14 cellular contexts compared by ENCODE assay signal in genomic region chr14:99427632-99428315, GRCh38. TPM values are rescaled to one million over a fixed set of nuclear protein-coding genes. Genes with fewer than 3 reads are reported as not detected.
DNase-seq lines count a peak whose midpoint lies in the region; ATAC-seq and TF ChIP-seq lines count a peak whose summit lies in the region.
"Had no signal": no experiment of that assay in that cellular context is flagged by ENCODE, and none has a peak within 500 bp of the region (broad histone marks: within the 10 kb centered on the region; RNA-seq: fewer than 3 reads in every experiment).

No MANE protein-coding gene starts in this region.

- TF ChIP-seq CTCF in IMR-90 (conservative IDR thresholded peaks at IDR 0.05; ENCODE audit: low read depth, low read length) (no peak), cardiac fibroblast (IDR thresholded peaks at IDR 0.05; ENCODE audit: low read depth, low read length) (no peak)

- intact Hi-C loops in IMR-90 (cut with micrococcal nuclease), result no loop called here

- no peak overlapping the region for H3K18ac ChIP-seq in IMR-90 (ENCODE audit: low read depth, low read length)

- no peaks in the 10 kb centered on the region; the same call in 1 of the 2 replicates for H3K9me1 ChIP-seq in IMR-90 (ENCODE audit: insufficient read depth, low read length)

- no peak overlapping the region for H2AK5ac ChIP-seq in IMR-90 (ENCODE audit: low read depth, low read length)

- peak; percentile 68 for ATAC-seq in IMR-90 (ENCODE audit: low read depth)
- ATAC-seq in GM18498 (IDR thresholded peaks at IDR 0.05; ENCODE audit: unreplicated experiment), result no peak
- no peak for ATAC-seq in GM18867 (IDR thresholded peaks at IDR 0.05; ENCODE audit: unreplicated experiment)
- ATAC-seq: stimulated activated memory B cell treated with anti-CD40 and anti-IgM and Interleukin-4, amounts not matched to agents 10 μg/mL and 1 μg/mL and 100 μg/mL, for 72 hours had no signal

- CTCF ChIA-PET in IMR-90 (lab: Yijun Ruan, JAX), result interaction anchor here (2.7 kb wide), 1 partner anchor 12 kb away, joined by 11 read pairs; no protein-coding TSS in a partner anchor

- dilution Hi-C loops in IMR-90 (cut with HindIII; ENCODE audit: low sequenced_read_pairs, unreplicated experiment), result no loop called here

- H2BK120ac ChIP-seq in IMR-90 (ENCODE audit: low read depth, low read length), result no peak overlapping the region

- H3K9me3 ChIP-seq in IMR-90 (ENCODE audit: control insufficient read depth, insufficient read depth, low read length) (peaks cover 5% of the 10 kb centered on the region; the same call in 1 of the 2 replicates), mesodermal cell (ENCODE audit: control insufficient read depth, low read length) (peaks cover 8% of the 10 kb centered on the region)

- H2BK20ac ChIP-seq in IMR-90 (ENCODE audit: low read depth, low read length), result no peak overlapping the region

- no peaks in the 10 kb centered on the region; the same call in 1 of the 2 replicates for H4K20me1 ChIP-seq in IMR-90 (ENCODE audit: insufficient read depth, low read length)

- no peak overlapping the region for H3K14ac ChIP-seq in IMR-90 (replicated peaks; ENCODE audit: low read depth, low read length)

- 46% methylated on average over 7 of the region's 11 CpGs; no CpG with 5 or more reads in 1 of the 2 experiments for WGBS in IMR-90 (ENCODE audit: extremely low coverage in 2 of 2, insufficient read length in 1 of 2), 2 experiments
- WGBS in mesodermal cell (ENCODE audit: insufficient coverage in 2 of 2), 2 experiments, result 65 to 67% methylated on average over 8 to 11 of the region's 11 CpGs

- H3K4me1 ChIP-seq in IMR-90 (ENCODE audit: control insufficient read depth, insufficient read depth, low read length) (peaks cover 3% of the 10 kb centered on the region), mesodermal cell (ENCODE audit: control insufficient read depth, insufficient read depth, low read length, poor library complexity, severe bottlenecking) (peaks cover 33% of the 10 kb centered on the region)

- H3K4ac ChIP-seq in IMR-90 (ENCODE audit: low read depth, low read length), result no peak overlapping the region

- peaks cover 8% of the 10 kb centered on the region for H3K36me3 ChIP-seq in IMR-90 (ENCODE audit: control insufficient read depth, insufficient read depth, low read length)
- H3K36me3 ChIP-seq in mesodermal cell (ENCODE audit: control insufficient read depth, insufficient read depth, low read length), result peaks cover 45% of the 10 kb centered on the region

- in situ Hi-C loops in IMR-90 (cut with MboI; ENCODE audit: low sequenced_read_pairs), result no loop called here

- no peak overlapping the region for H3K4me2 ChIP-seq in IMR-90 (ENCODE audit: low read depth, low read length)

- H3K9ac ChIP-seq in IMR-90 (ENCODE audit: low read depth, low read length), result no peak overlapping the region

- no peak overlapping the region for H4K91ac ChIP-seq in IMR-90 (ENCODE audit: insufficient read depth, low read depth, low read length)

- no peak for TF ChIP-seq RAD21 in IMR-90 (IDR thresholded peaks at IDR 0.05; ENCODE audit: low read length)

- POLR2A ChIA-PET in IMR-90 (lab: Charles Lee; ENCODE audit: unreplicated experiment), result no interaction called here

- DNase-seq in D341Med (ENCODE audit: low spot score) (peak; percentile 48), IMR-90 (peak; percentile 56), cardiac fibroblast (ENCODE audit: low read depth in 2 of 2) (peak; percentile 27 to 29), LoVo (ENCODE audit: low spot score) (no peak), 8988T (no peak)
- DNase-seq: activated B cell treated with CpG ODN at 0.5 μM for 24 hours; effector CD8-positive, alpha-beta T cell; NCI-H1048; Right ventricle myocardium superior had no signal

- peaks cover 4 to 15% of the 10 kb centered on the region in 2 experiments; a peak in 3 of 4 replicates for H3K79me1 ChIP-seq in IMR-90 (ENCODE audit: low read depth in 1 of 2, low read length in 2 of 2)

- no peak overlapping the region for H4K5ac ChIP-seq in IMR-90 (ENCODE audit: low read depth, low read length)

- peak overlapping the region; percentile 56 for H2AK9ac ChIP-seq in IMR-90 (replicated peaks; ENCODE audit: low read depth, low read length, poor library complexity)

- peak overlapping the region; percentile 47 for H2AFZ ChIP-seq in IMR-90 (replicated peaks; ENCODE audit: low read length, poor library complexity)

- H2BK5ac ChIP-seq in IMR-90 (ENCODE audit: low read depth, low read length, poor library complexity, severe bottlenecking), result no peak overlapping the region

- TF ChIP-seq POLR2A in IMR-90 (IDR thresholded peaks at IDR 0.05; ENCODE audit: low read depth, low read length), result no peak

- H3K27ac ChIP-seq in IMR-90 (ENCODE audit: insufficient read depth, low read length) (no peak overlapping the region), mesodermal cell (ENCODE audit: low read depth, low read length, severe bottlenecking) (peak overlapping the region; percentile 71)
- H3K27ac ChIP-seq: C4-2B had no signal

- H3K23ac ChIP-seq in IMR-90 (ENCODE audit: low read depth, low read length), result peak overlapping the region; percentile 8; the same call in 1 of the 2 replicates

- no peak overlapping the region for H3K56ac ChIP-seq in IMR-90 (ENCODE audit: extremely low read depth, insufficient read depth, low read length)

- no peaks in the 10 kb centered on the region for H3K27me3 ChIP-seq in IMR-90 (ENCODE audit: control insufficient read depth, insufficient read depth, low read length)

- BruUV-seq in IMR-90 (replicated peaks; lab: Mats Ljungman, UMichigan), result no TSS peak

- H3K4me3 ChIP-seq in IMR-90 (ENCODE audit: insufficient read depth, low read depth, low read length) (no peak overlapping the region), cardiac fibroblast (replicated peaks in 1 of 2; ENCODE audit: low read depth in 2 of 2, low read length in 2 of 2) (no peak overlapping the region), mesodermal cell (ENCODE audit: extremely low read depth, insufficient read depth, low read length, poor library complexity, severe bottlenecking) (no peak overlapping the region)

- H2BK15ac ChIP-seq in IMR-90 (ENCODE audit: low read depth, low read length), result no peak overlapping the region

- peak overlapping the region in 1 of 2 experiments; percentile 50; a peak in 1 of 4 replicates for H4K8ac ChIP-seq in IMR-90 (ENCODE audit: low read depth in 2 of 2, low read length in 2 of 2)

TF ChIP-seq in IMR-90, 13 proteins besides CTCF, POLR2A, EP300 and RAD21:
- peak; percentile 88 for TF ChIP-seq BHLHE40 (IDR thresholded peaks at IDR 0.05; ENCODE audit: low read depth, low read length)
- TF ChIP-seq SMC3 (IDR thresholded peaks at IDR 0.05; ENCODE audit: low read depth, low read length), result no peak
- 0 out of 2 replicates have a peak, but pooled peaks have one; percentile 11 for TF ChIP-seq FOS (IDR thresholded peaks at IDR 0.05; ENCODE audit: low read depth, low read length)
- TF ChIP-seq RFX5 (IDR thresholded peaks at IDR 0.05; ENCODE audit: low read depth, low read length), result no peak
- TF ChIP-seq NFE2L2 (IDR thresholded peaks at IDR 0.05; ENCODE audit: low read depth, low read length), result 0 out of 2 replicates have a peak, but pooled peaks have one; percentile 3
- TF ChIP-seq, protein P1, sequence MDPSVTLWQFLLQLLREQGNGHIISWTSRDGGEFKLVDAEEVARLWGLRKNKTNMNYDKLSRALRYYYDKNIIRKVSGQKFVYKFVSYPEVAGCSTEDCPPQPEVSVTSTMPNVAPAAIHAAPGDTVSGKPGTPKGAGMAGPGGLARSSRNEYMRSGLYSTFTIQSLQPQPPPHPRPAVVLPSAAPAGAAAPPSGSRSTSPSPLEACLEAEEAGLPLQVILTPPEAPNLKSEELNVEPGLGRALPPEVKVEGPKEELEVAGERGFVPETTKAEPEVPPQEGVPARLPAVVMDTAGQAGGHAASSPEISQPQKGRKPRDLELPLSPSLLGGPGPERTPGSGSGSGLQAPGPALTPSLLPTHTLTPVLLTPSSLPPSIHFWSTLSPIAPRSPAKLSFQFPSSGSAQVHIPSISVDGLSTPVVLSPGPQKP (IDR thresholded peaks at IDR 0.05; ENCODE audit: borderline replicate concordance, low read depth, low read length), result no peak
- no peak for TF ChIP-seq MAFK (IDR thresholded peaks at IDR 0.05; ENCODE audit: low read depth, low read length)
- TF ChIP-seq RCOR1 (IDR thresholded peaks at IDR 0.05; ENCODE audit: insufficient replicate concordance, low read length), result no peak
- TF ChIP-seq USF2 (IDR thresholded peaks at IDR 0.05; ENCODE audit: low read depth, low read length), result peak; percentile 53

RNA-seq across cellular contexts. Expression of gene SETD3, which starts 52.9 kb away (rescaled TPM):
- 31.9 and 35.0 TPM in 2 replicates for total RNA-seq in IMR-90 (2012; rRNA removed)
- polyA plus RNA-seq in IMR-90 (2012; rRNA removed), result 15.9 and 18.8 TPM in 2 replicates
- polyA plus RNA-seq in IMR-90 (2012; cell fraction: cytosol; rRNA removed), result 5.3 and 7.6 TPM in 2 replicates
- polyA plus RNA-seq in IMR-90 (2012; cell fraction: nucleus; rRNA removed; ENCODE audit: low replicate concordance), result 1.7 and 11.2 TPM in 2 replicates
- polyA plus RNA-seq in mesodermal cell (2013, experiment 1 of 2), result 51.2 TPM
- 48.2 TPM for polyA plus RNA-seq in mesodermal cell (2013, experiment 2 of 2)

RNA-seq across cellular contexts. Expression of gene CCNK, which starts 53.4 kb away (rescaled TPM):
- total RNA-seq in IMR-90 (2012; rRNA removed), result 18.8 and 33.1 TPM in 2 replicates
- 25.0 and 38.3 TPM in 2 replicates for polyA plus RNA-seq in IMR-90 (2012; rRNA removed)
- polyA plus RNA-seq in IMR-90 (2012; cell fraction: cytosol; rRNA removed), result 9.1 and 12.6 TPM in 2 replicates
- polyA plus RNA-seq in IMR-90 (2012; cell fraction: nucleus; rRNA removed; ENCODE audit: low replicate concordance), result 14.4 and 41.8 TPM in 2 replicates
- polyA plus RNA-seq in mesodermal cell (2013, experiment 1 of 2), result 62.1 TPM
- polyA plus RNA-seq in mesodermal cell (2013, experiment 2 of 2), result 61.5 TPM

Comparison
In these comparisons a context has a peak if more than half of its experiments do, and no peak if none do; other contexts are left out.
1. DNase-seq: peak in D341Med (single experiment), IMR-90 (single experiment) and cardiac fibroblast (2 of 2); none in LoVo (single experiment) and 8988T (single experiment).